Comparison of ENCODE assay signal across 12 cellular contexts in genomic region chr7:76600116-76600482, GRCh38. TPM values are rescaled to one million over a fixed set of nuclear protein-coding genes. Genes with fewer than 3 reads are reported as not detected.
DNase-seq lines count a peak whose midpoint lies in the region; ATAC-seq and TF ChIP-seq lines count a peak whose summit lies in the region.
"Not testable (repeated sequence)": the region's sequence is repeated elsewhere in the genome, so short reads cannot be mapped to it uniquely, and the experiment has no call there.
"Had no signal": no experiment of that assay in that cellular context is flagged by ENCODE, and none has a peak within 500 bp of the region (broad histone marks: within the 10 kb centered on the region; RNA-seq: fewer than 3 reads in every experiment).

No MANE protein-coding gene starts in this region.

- ATAC-seq in WTC11 (peak; percentile 55), body of pancreas (peak; percentile 21)
- ATAC-seq in activated T-helper 17 cell treated with anti-CD3 and anti-CD28 coated beads, Interleukin-2, amount 50 U/mL, for 72 hours (replicated peaks): peak; percentile 71
- ATAC-seq in naive thymus-derived CD4-positive, alpha-beta T cell: peak; percentile 27

- H3K4me3 ChIP-seq in Caco-2 (ENCODE audit: low read depth, low read length); Karpas-422 (ENCODE audit: low read length); body of pancreas; hepatocyte; naive thymus-derived CD4-positive, alpha-beta T cell (ENCODE audit: low read length): not testable (repeated sequence)

- not testable (repeated sequence) for H3K9me2 ChIP-seq in Karpas-422 (replicated peaks; ENCODE audit: insufficient read depth, low read length); hepatocyte (replicated peaks; ENCODE audit: insufficient read depth)

- H3K27ac Mint-ChIP-seq in Caco-2 (ENCODE audit: unreplicated experiment): peak overlapping the region; percentile 79
- H3K27ac Mint-ChIP-seq in WTC11; activated T-helper 17 cell treated with anti-CD3 and anti-CD28 coated beads, Interleukin-2, amount 50 U/mL, for 72 hours; naive thymus-derived CD4-positive, alpha-beta T cell: not testable (repeated sequence)
- H3K27ac Mint-ChIP-seq in stimulated activated naive CD8-positive, alpha-beta T cell treated with anti-CD3 and anti-CD28 coated beads, Interleukin-15, Interleukin-2, amounts not matched to agents 100 ng/mL and 50 ng/mL, for 24 hours: peak overlapping the region; percentile 89

- H3K27me3 ChIP-seq in Caco-2 (replicated peaks; ENCODE audit: control insufficient read depth, insufficient read depth, low read length); Karpas-422 (ENCODE audit: low read length); body of pancreas; hepatocyte; naive thymus-derived CD4-positive, alpha-beta T cell (ENCODE audit: control insufficient read depth in 2 of 2, insufficient read depth in 2 of 2, low read length in 2 of 2): not testable (repeated sequence)

- H3K4me1 Mint-ChIP-seq in Caco-2 (ENCODE audit: low read depth, unreplicated experiment): not testable (repeated sequence)
- peaks cover 35% of the 10 kb centered on the region for H3K4me1 Mint-ChIP-seq in WTC11
- peaks cover 18% of the 10 kb centered on the region for H3K4me1 Mint-ChIP-seq in activated T-helper 17 cell treated with anti-CD3 and anti-CD28 coated beads, Interleukin-2, amount 50 U/mL, for 72 hours
- H3K4me1 Mint-ChIP-seq in naive thymus-derived CD4-positive, alpha-beta T cell: peaks cover 7 to 43% (median 33%) of the 10 kb centered on the region in 7 donors
- peaks cover 42% of the 10 kb centered on the region for H3K4me1 Mint-ChIP-seq in stimulated activated naive CD8-positive, alpha-beta T cell treated with anti-CD3 and anti-CD28 coated beads, Interleukin-15, Interleukin-2, amounts not matched to agents 100 ng/mL and 50 ng/mL, for 24 hours (ENCODE audit: low read depth)

- not testable (repeated sequence) for BruUV-seq in Caco-2 (replicated peaks; lab: Mats Ljungman, UMichigan)

- CTCF ChIA-PET in Caco-2 (lab: Charles Lee); WTC11 (lab: Charles Lee); naive thymus-derived CD4-positive, alpha-beta T cell (lab: Charles Lee): not testable (repeated sequence)

- not testable (repeated sequence) for H3K9ac ChIP-seq in Karpas-422 (ENCODE audit: low read length)

- not testable (repeated sequence) for H3K4me1 ChIP-seq in Caco-2; body of pancreas; hepatocyte (ENCODE audit: insufficient read depth); naive thymus-derived CD4-positive, alpha-beta T cell (ENCODE audit: control insufficient read depth in 2 of 2, insufficient read depth in 2 of 2, low read length in 2 of 2)
- H3K4me1 ChIP-seq in Karpas-422 (ENCODE audit: low read length): peaks cover 25% of the 10 kb centered on the region

- not testable (repeated sequence) for H4K20me1 ChIP-seq in Karpas-422 (ENCODE audit: insufficient read depth, low read depth, low read length); hepatocyte (ENCODE audit: insufficient read depth, poor library complexity, severe bottlenecking)

- not testable (repeated sequence) for H3K36me3 ChIP-seq in Caco-2 (ENCODE audit: control insufficient read depth, insufficient read depth, low read length); Karpas-422 (ENCODE audit: insufficient read depth, low read length); body of pancreas (replicated peaks in 1 of 2; ENCODE audit: insufficient read depth in 1 of 2, low read depth in 2 of 2); hepatocyte (replicated peaks; ENCODE audit: insufficient read depth, low read depth); naive thymus-derived CD4-positive, alpha-beta T cell (ENCODE audit: control insufficient read depth in 2 of 3, insufficient read depth in 3 of 3, low read length in 3 of 3)

- H3K4me2 ChIP-seq in Karpas-422 (ENCODE audit: low read depth, low read length, poor library complexity, severe bottlenecking); hepatocyte: not testable (repeated sequence)

- not testable (repeated sequence) for H3K4me3 Mint-ChIP-seq in Caco-2 (ENCODE audit: unreplicated experiment); WTC11; activated T-helper 17 cell treated with anti-CD3 and anti-CD28 coated beads, Interleukin-2, amount 50 U/mL, for 72 hours; naive thymus-derived CD4-positive, alpha-beta T cell
- peak overlapping the region; percentile 35 for H3K4me3 Mint-ChIP-seq in stimulated activated naive CD8-positive, alpha-beta T cell treated with anti-CD3 and anti-CD28 coated beads, Interleukin-15, Interleukin-2, amounts not matched to agents 100 ng/mL and 50 ng/mL, for 24 hours

- not testable (repeated sequence) for H3K27me3 Mint-ChIP-seq in Caco-2 (ENCODE audit: insufficient read depth, unreplicated experiment); WTC11 (ENCODE audit: low read depth); activated T-helper 17 cell treated with anti-CD3 and anti-CD28 coated beads, Interleukin-2, amount 50 U/mL, for 72 hours; naive thymus-derived CD4-positive, alpha-beta T cell; stimulated activated naive CD8-positive, alpha-beta T cell treated with anti-CD3 and anti-CD28 coated beads, Interleukin-15, Interleukin-2, amounts not matched to agents 100 ng/mL and 50 ng/mL, for 24 hours

- H3K9me3 ChIP-seq in Caco-2; Karpas-422 (ENCODE audit: low read length); body of pancreas; hepatocyte (ENCODE audit: low read depth); naive thymus-derived CD4-positive, alpha-beta T cell (ENCODE audit: control insufficient read depth in 2 of 3, low read length in 3 of 3): not testable (repeated sequence)

- H2AFZ ChIP-seq in Karpas-422 (ENCODE audit: low read length); hepatocyte: not testable (repeated sequence)

- POLR2A ChIA-PET in Caco-2 (lab: Charles Lee); WTC11 (lab: Charles Lee); naive thymus-derived CD4-positive, alpha-beta T cell (lab: Charles Lee): not testable (repeated sequence)

- 85 to 100% methylated on average over 1 of the region's 2 CpGs for WGBS in body of pancreas, 2 donors
- WGBS in hepatocyte (ENCODE audit: low lambda C conversion rate, missing lambda C conversion rate): 100% methylated on average over 1 of the region's 2 CpGs

- not testable (repeated sequence) for TF ChIP-seq POLR2A in body of pancreas (IDR thresholded peaks at IDR 0.05)

- intact Hi-C loops in Caco-2 (cut with micrococcal nuclease; ENCODE audit: unreplicated experiment); body of pancreas (cut with DNase I); naive thymus-derived CD4-positive, alpha-beta T cell (cut with micrococcal nuclease): not testable (repeated sequence)

- not testable (repeated sequence) for TF ChIP-seq CTCF in Caco-2 (IDR thresholded peaks at IDR 0.05; ENCODE audit: insufficient read depth in 1 of 2, low read depth in 1 of 2, low read length in 1 of 2, severe bottlenecking in 1 of 2, unreplicated experiment in 1 of 2); WTC11 (IDR thresholded peaks at IDR 0.05); body of pancreas (IDR thresholded peaks at IDR 0.05); hepatocyte (IDR thresholded peaks at IDR 0.05; ENCODE audit: poor library complexity)

- H3K27ac ChIP-seq in Karpas-422 (ENCODE audit: low read length) (peak overlapping the region; percentile 40; the same call in 1 of the 2 replicates), hepatocyte (peak overlapping the region; percentile 55)
- H3K27ac ChIP-seq in body of pancreas; naive thymus-derived CD4-positive, alpha-beta T cell (ENCODE audit: low read depth, low read length): not testable (repeated sequence)

- peaks cover 11% of the 10 kb centered on the region for H3K36me3 Mint-ChIP-seq in Caco-2 (ENCODE audit: insufficient read depth, unreplicated experiment)
- H3K36me3 Mint-ChIP-seq in WTC11; activated T-helper 17 cell treated with anti-CD3 and anti-CD28 coated beads, Interleukin-2, amount 50 U/mL, for 72 hours (ENCODE audit: low read depth); naive thymus-derived CD4-positive, alpha-beta T cell; stimulated activated naive CD8-positive, alpha-beta T cell treated with anti-CD3 and anti-CD28 coated beads, Interleukin-15, Interleukin-2, amounts not matched to agents 100 ng/mL and 50 ng/mL, for 24 hours (ENCODE audit: low read depth): not testable (repeated sequence)

- H3K9me3 Mint-ChIP-seq in Caco-2 (ENCODE audit: unreplicated experiment); WTC11; activated T-helper 17 cell treated with anti-CD3 and anti-CD28 coated beads, Interleukin-2, amount 50 U/mL, for 72 hours; naive thymus-derived CD4-positive, alpha-beta T cell; stimulated activated naive CD8-positive, alpha-beta T cell treated with anti-CD3 and anti-CD28 coated beads, Interleukin-15, Interleukin-2, amounts not matched to agents 100 ng/mL and 50 ng/mL, for 24 hours: not testable (repeated sequence)

- H3K79me2 ChIP-seq in Karpas-422 (ENCODE audit: low read length): peaks cover 22% of the 10 kb centered on the region; the same call in 1 of the 2 replicates
- not testable (repeated sequence) for H3K79me2 ChIP-seq in hepatocyte

- not testable (repeated sequence) for DNase-seq in Caco-2; Karpas-422; WTC11 (ENCODE audit: low spot score); body of pancreas; hepatocyte (ENCODE audit: low spot score); naive thymus-derived CD4-positive, alpha-beta T cell

RNA-seq across cellular contexts. Expression of gene POMZP3, which starts 27.0 kb away (rescaled TPM):
- total RNA-seq in Caco-2 (2022) (16.5 and 23.8 TPM in 2 replicates), WTC11 (2021) (13.1 to 15.1 TPM (median 13.2 TPM) in 3 replicates), body of pancreas (1 to 10 TPM; 4.2 to 7.9 TPM), hepatocyte (0.28 and 0.67 TPM in 2 replicates)
- total RNA-seq in Karpas-422 (2014; rRNA removed; shearing (Covaris generic); ENCODE audit: low replicate concordance): 1.4 and 3.0 TPM in 2 replicates
- 10 to 100 TPM in 1 of 2 donors, 1 to 10 TPM in 1; 6.9 to 12.6 TPM for total RNA-seq in activated T-helper 17 cell treated with anti-CD3 and anti-CD28 coated beads, Interleukin-2, amount 50 U/mL, for 72 hours
- polyA plus RNA-seq in hepatocyte: 8.7 and 10.5 TPM in 2 replicates
- 10 to 100 TPM in 4 of 5 experiments, 1 to 10 TPM in 1; 6.6 to 26.0 (median 23.0) TPM for total RNA-seq in naive thymus-derived CD4-positive, alpha-beta T cell
- 10 to 100 TPM in 1 of 2 donors, 1 to 10 TPM in 1; 2.2 to 19.9 TPM for polyA plus RNA-seq in naive thymus-derived CD4-positive, alpha-beta T cell

RNA-seq across cellular contexts. Expression of gene SPDYE16, which starts 57.0 kb away (rescaled TPM):
- total RNA-seq in Caco-2 (2022) (0.34 and 0.44 TPM in 2 replicates), WTC11 (2021) (not detected in 3 replicates), body of pancreas (under 1 TPM in 1 of 2 donors, not detected in 1; 0.26 TPM), hepatocyte (0.03 TPM in 1 of 2 replicates, not detected in the other)
- total RNA-seq in Karpas-422 (2014; rRNA removed; shearing (Covaris generic); ENCODE audit: low replicate concordance): not detected in 2 replicates
- under 1 TPM; 0.17 to 0.45 TPM for total RNA-seq in activated T-helper 17 cell treated with anti-CD3 and anti-CD28 coated beads, Interleukin-2, amount 50 U/mL, for 72 hours
- 1.1 and 1.5 TPM in 2 replicates for polyA plus RNA-seq in hepatocyte
- total RNA-seq in naive thymus-derived CD4-positive, alpha-beta T cell: under 1 TPM; 0.10 to 0.88 (median 0.49) TPM
- polyA plus RNA-seq in naive thymus-derived CD4-positive, alpha-beta T cell: under 1 TPM; 0.25 to 0.26 TPM
- total RNA-seq: A172, H7, LHCN-M2, NCI-H460 had no signal

Comparison
In these comparisons a context has a peak if more than half of its experiments do, and no peak if none do; other contexts are left out.
1. ATAC-seq: peak in every context shown above with its lines; median percentile 71 in activated T-helper 17 cell treated with anti-CD3 and anti-CD28 coated beads, Interleukin-2, amount 50 U/mL, for 72 hours; 55 in WTC11; 27 in naive thymus-derived CD4-positive, alpha-beta T cell; 21 in body of pancreas.